ENCODE assay signal across 14 cellular contexts in genomic region chr10:86955501-86956194, GRCh38. TPM values are rescaled to one million over a fixed set of nuclear protein-coding genes. Genes with fewer than 3 reads are reported as not detected.
DNase-seq lines count a peak whose midpoint lies in the region; ATAC-seq and TF ChIP-seq lines count a peak whose summit lies in the region.
"Had no signal": no experiment of that assay in that cellular context is flagged by ENCODE, and none has a peak within 500 bp of the region (broad histone marks: within the 10 kb centered on the region; RNA-seq: fewer than 3 reads in every experiment).

No MANE protein-coding gene starts in this region.

- WGBS in adipose tissue, 3 donors = 48 to 76% (median 59%) methylated on average over 16 of the region's 16 CpGs
- 53 to 57% methylated on average over 15 to 16 of the region's 16 CpGs for WGBS in heart right ventricle, 2 donors

- TF ChIP-seq CTCF in heart right ventricle (IDR thresholded peaks at IDR 0.05) = no peak
- no peak for TF ChIP-seq CTCF in nephron progenitor cell (IDR thresholded peaks at IDR 0.05)
- no peak for TF ChIP-seq CTCF in type B pancreatic cell (conservative IDR thresholded peaks at IDR 0.05)

- H3K36me3 Mint-ChIP-seq in nephron progenitor cell (ENCODE audit: low read depth) = peaks cover 19% of the 10 kb centered on the region
- peaks cover 8% of the 10 kb centered on the region for H3K36me3 Mint-ChIP-seq in type B pancreatic cell

- H3K9me3 ChIP-seq in heart right ventricle = peaks cover 0 to 15% (median 0%) of the 10 kb centered on the region in 11 donors

- H3K27ac Mint-ChIP-seq in nephron progenitor cell (peak overlapping the region; percentile 97), type B pancreatic cell (peak overlapping the region; percentile 72)
- H3K27ac Mint-ChIP-seq: CD4-positive, alpha-beta T cell had no signal

- H3K4me1 Mint-ChIP-seq in nephron progenitor cell (peaks cover 84% of the 10 kb centered on the region), type B pancreatic cell (ENCODE audit: unreplicated experiment) (peaks cover 24% of the 10 kb centered on the region)

- no peaks in the 10 kb centered on the region for H3K27me3 ChIP-seq in heart right ventricle

- H3K27me3 Mint-ChIP-seq in nephron progenitor cell (ENCODE audit: low read depth, poor library complexity) (no peaks in the 10 kb centered on the region), type B pancreatic cell (no peaks in the 10 kb centered on the region)

- H3K4me3 Mint-ChIP-seq in nephron progenitor cell (peak overlapping the region; percentile 18), type B pancreatic cell (no peak overlapping the region)
- H3K4me3 Mint-ChIP-seq: CD4-positive, alpha-beta T cell had no signal

- intact Hi-C loops in heart right ventricle (cut with DNase I) = no loop called here

- H3K9me3 Mint-ChIP-seq in nephron progenitor cell = peaks cover 34% of the 10 kb centered on the region
- peaks cover 14% of the 10 kb centered on the region for H3K9me3 Mint-ChIP-seq in type B pancreatic cell

- peak overlapping the region; percentile 35 to 68 (median 58) for H3K4me3 ChIP-seq in heart right ventricle

- peak in 1 of 2 donors; percentile 67 for DNase-seq in heart right ventricle
- DNase-seq in nephron progenitor cell = no peak
- no peak for DNase-seq in type B pancreatic cell (ENCODE audit: extremely low spot score, unreplicated experiment)
- no peak for DNase-seq in dedifferentiated amniotic fluid mesenchymal stem cell (ENCODE audit: extremely low spot score)
- no peak for DNase-seq in DMS79 treated with DMSO at 0.1 percent for 48 hours (lab: John Stamatoyannopoulos, UW)
- no peak for DNase-seq in hepatic stellate cell (ENCODE audit: low spot score)
- DNase-seq: activated CD4-positive, alpha-beta T cell treated with anti-CD3 and anti-CD28 coated beads for 48 hours; activated effector memory CD4-positive, alpha-beta T cell treated with anti-CD3 and anti-CD28 coated beads, Interleukin-2, amount 50 U/mL, for 16 hours; CD4-positive, alpha-beta T cell; cerebellar nuclear complex; foreskin fibroblast had no signal

- H3K27ac ChIP-seq in adipose tissue (ENCODE audit: low read depth, low read length) = peak overlapping the region; percentile 33
- peak overlapping the region; percentile 85 to 97 (median 90) for H3K27ac ChIP-seq in heart right ventricle

- H3K36me3 ChIP-seq in heart right ventricle = peaks cover 0 to 9% (median 0%) of the 10 kb centered on the region in 9 donors

- H3K4me1 ChIP-seq in heart right ventricle = peaks cover 18 to 96% (median 72%) of the 10 kb centered on the region in 9 donors

- ATAC-seq in heart right ventricle = peak in 4 of 8 donors; percentile 2 to 31 (median 28)
- ATAC-seq: SK-N-SH treated with all-trans-retinoic acid at 6 μM for 48 hours had no signal

RNA-seq across cellular contexts. Expression of gene MMRN2, which starts 1.8 kb away (rescaled TPM):
- polyA plus RNA-seq in adipose tissue (10 to 100 TPM in 2 of 3 donors, 1 to 10 TPM in 1; 6.1 to 56.1 (median 22.4) TPM), heart right ventricle (10 to 100 TPM; 22.5 to 31.7 TPM)
- total RNA-seq in heart right ventricle (10 to 100 TPM; 23.4 to 43.2 (median 36.2) TPM), type B pancreatic cell (ENCODE audit: low replicate concordance) (4.0 and 5.5 TPM in 2 replicates)

RNA-seq across cellular contexts. Expression of gene SNCG, which starts 2.8 kb away (rescaled TPM):
- polyA plus RNA-seq in adipose tissue (100 to 1,000 TPM in 2 of 3 donors, 1 to 10 TPM in 1; 7.0 to 142 (median 100) TPM), heart right ventricle (10 to 100 TPM; 35.2 to 68.0 TPM)
- total RNA-seq in heart right ventricle (10 to 100 TPM in 9 of 10 donors, 1 to 10 TPM in 1; 9.4 to 21.4 (median 12.6) TPM), type B pancreatic cell (ENCODE audit: low replicate concordance) (60.4 and 77.6 TPM in 2 replicates)
- total RNA-seq: CD4-positive, alpha-beta T cell; mononuclear cell had no signal

RNA-seq across cellular contexts. Expression of gene ADIRF, which starts 12.6 kb away (rescaled TPM):
- polyA plus RNA-seq in adipose tissue (1,000 to 10,000 TPM in 2 of 3 donors, 100 to 1,000 TPM in 1; 135 to 2,071 (median 1,031) TPM), heart right ventricle (100 to 1,000 TPM; 174 to 234 TPM)
- total RNA-seq in heart right ventricle (100 to 1,000 TPM in 1 of 10 donors, 10 to 100 TPM in 9; 18.5 to 113 (median 40.4) TPM), type B pancreatic cell (ENCODE audit: low replicate concordance) (1.5 TPM in 1 of 2 replicates, not detected in the other)
- total RNA-seq: CD4-positive, alpha-beta T cell; mononuclear cell had no signal
